In the genomic region with DNA sequence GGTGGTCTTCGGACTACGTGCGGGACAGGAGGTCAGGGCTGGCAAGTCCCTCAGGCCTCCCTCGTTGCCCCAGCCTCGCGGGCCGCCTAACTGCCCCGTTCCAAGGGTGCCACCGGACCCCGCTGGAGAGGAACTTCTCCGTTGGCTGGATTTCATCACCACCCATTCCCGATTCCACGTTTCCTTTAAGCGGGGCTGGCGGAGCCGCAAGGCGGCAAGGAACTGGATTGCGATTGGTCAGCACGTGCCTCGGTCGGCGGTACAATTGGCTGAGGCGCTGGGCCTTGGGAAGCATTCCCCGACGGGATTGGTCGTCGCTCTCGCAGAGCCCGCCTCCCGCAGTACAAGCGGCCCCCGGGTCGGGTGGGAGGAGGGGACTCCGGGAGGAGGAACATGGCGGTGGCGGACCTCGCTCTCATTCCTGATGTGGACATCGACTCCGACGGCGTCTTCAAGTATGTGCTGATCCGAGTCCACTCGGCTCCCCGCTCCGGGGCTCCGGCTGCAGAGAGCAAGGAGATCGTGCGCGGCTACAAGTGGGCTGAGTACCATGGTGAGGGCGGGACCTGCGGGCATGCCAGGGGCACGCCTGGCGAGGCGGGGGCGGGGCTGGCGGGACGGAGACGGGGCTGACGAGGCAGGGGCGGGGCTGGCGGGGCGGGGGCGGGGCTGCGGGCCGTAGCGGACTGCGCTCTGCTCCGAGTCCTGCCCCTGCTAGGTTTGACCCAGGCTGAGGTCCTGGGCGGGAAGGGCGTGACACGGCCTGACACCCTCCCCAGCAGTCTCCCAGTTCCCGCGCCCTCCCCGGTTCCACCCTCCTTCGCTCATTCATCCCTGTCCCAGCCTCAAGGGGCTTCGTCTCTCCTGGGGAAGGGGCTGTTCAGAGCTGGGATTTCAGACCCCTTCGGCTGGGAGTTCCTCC, we compare ENCODE assay signal across 1 cellular context.
TF ChIP-seq lines count a peak whose summit lies in the region.

PHPT1 (plus strand) TSS at position 372 of the 922 bp plus-strand sequence; CDS start at position 394, 22 bp downstream.

TF ChIP-seq in HepG2, 621 proteins besides CTCF, POLR2A, EP300 and RAD21 (continued from another document and continues in another):
- TF ChIP-seq ZNF772 (CRISPR knock-in tag; IDR thresholded peaks at IDR 0.05) (peak; percentile 13), ZBTB39 (CRISPR knock-in tag; IDR thresholded peaks at IDR 0.05) (no peak), NONO (IDR thresholded peaks at IDR 0.05) (no peak), NONO (CRISPR knock-in tag; conservative IDR thresholded peaks at IDR 0.05) (peak; percentile 94), ZBTB7A (CRISPR knock-in tag; IDR thresholded peaks at IDR 0.05) (no peak), CENPT (CRISPR knock-in tag; IDR thresholded peaks at IDR 0.05; ENCODE audit: low read depth) (no peak), ZNF883 (CRISPR knock-in tag; IDR thresholded peaks at IDR 0.05; ENCODE audit: not compliant biosample characterization) (peak; percentile 85), ZNF138 (CRISPR knock-in tag; IDR thresholded peaks at IDR 0.05; ENCODE audit: low read depth) (no peak), ZNF577 (CRISPR knock-in tag; IDR thresholded peaks at IDR 0.05; ENCODE audit: borderline replicate concordance, low read depth) (no peak), GATA4 (IDR thresholded peaks at IDR 0.05; ENCODE audit: borderline replicate concordance, low read depth) (no peak), KLF15 (CRISPR knock-in tag; IDR thresholded peaks at IDR 0.05; ENCODE audit: borderline replicate concordance) (no peak; the same call in 1 of the 2 replicates), ELF1 (CRISPR knock-in tag; IDR thresholded peaks at IDR 0.05) (peak; percentile 67), SMAD3 (CRISPR knock-in tag; IDR thresholded peaks at IDR 0.05) (peak; percentile 70; the same call in 1 of the 2 replicates), ISX (CRISPR knock-in tag; conservative IDR thresholded peaks at IDR 0.05) (no peak), KDM5A (IDR thresholded peaks at IDR 0.05; ENCODE audit: borderline replicate concordance, low read length) (peak; percentile 58; the same call in 1 of the 2 replicates), ZNF251 (CRISPR knock-in tag; IDR thresholded peaks at IDR 0.05) (no peak), PCBP2 (optimal IDR thresholded peaks at IDR 0.05; ENCODE audit: low read depth, low read length, poor library complexity, severe bottlenecking) (no peak), MED8 (CRISPR knock-in tag; IDR thresholded peaks at IDR 0.05; ENCODE audit: insufficient replicate concordance) (peak; percentile 40), MTA3 (CRISPR knock-in tag; IDR thresholded peaks at IDR 0.05) (no peak)
- TF ChIP-seq, protein P1, sequence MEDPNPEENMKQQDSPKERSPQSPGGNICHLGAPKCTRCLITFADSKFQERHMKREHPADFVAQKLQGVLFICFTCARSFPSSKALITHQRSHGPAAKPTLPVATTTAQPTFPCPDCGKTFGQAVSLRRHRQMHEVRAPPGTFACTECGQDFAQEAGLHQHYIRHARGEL (CRISPR knock-in tag; IDR thresholded peaks at IDR 0.05), result no peak
- TF ChIP-seq, protein P2, sequence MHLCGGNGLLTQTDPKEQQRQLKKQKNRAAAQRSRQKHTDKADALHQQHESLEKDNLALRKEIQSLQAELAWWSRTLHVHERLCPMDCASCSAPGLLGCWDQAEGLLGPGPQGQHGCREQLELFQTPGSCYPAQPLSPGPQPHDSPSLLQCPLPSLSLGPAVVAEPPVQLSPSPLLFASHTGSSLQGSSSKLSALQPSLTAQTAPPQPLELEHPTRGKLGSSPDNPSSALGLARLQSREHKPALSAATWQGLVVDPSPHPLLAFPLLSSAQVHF (CRISPR knock-in tag; IDR thresholded peaks at IDR 0.05), result no peak; the same call in 1 of the 2 replicates
- TF ChIP-seq, protein P3, sequence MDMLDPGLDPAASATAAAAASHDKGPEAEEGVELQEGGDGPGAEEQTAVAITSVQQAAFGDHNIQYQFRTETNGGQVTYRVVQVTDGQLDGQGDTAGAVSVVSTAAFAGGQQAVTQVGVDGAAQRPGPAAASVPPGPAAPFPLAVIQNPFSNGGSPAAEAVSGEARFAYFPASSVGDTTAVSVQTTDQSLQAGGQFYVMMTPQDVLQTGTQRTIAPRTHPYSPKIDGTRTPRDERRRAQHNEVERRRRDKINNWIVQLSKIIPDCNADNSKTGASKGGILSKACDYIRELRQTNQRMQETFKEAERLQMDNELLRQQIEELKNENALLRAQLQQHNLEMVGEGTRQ (IDR thresholded peaks at IDR 0.05; ENCODE audit: low read depth, low read length), result peak; percentile 55; the same call in 1 of the 2 replicates
- TF ChIP-seq, protein P3 (CRISPR knock-in tag; IDR thresholded peaks at IDR 0.05; ENCODE audit: borderline replicate concordance), result peak; percentile 72
- TF ChIP-seq, protein P4, sequence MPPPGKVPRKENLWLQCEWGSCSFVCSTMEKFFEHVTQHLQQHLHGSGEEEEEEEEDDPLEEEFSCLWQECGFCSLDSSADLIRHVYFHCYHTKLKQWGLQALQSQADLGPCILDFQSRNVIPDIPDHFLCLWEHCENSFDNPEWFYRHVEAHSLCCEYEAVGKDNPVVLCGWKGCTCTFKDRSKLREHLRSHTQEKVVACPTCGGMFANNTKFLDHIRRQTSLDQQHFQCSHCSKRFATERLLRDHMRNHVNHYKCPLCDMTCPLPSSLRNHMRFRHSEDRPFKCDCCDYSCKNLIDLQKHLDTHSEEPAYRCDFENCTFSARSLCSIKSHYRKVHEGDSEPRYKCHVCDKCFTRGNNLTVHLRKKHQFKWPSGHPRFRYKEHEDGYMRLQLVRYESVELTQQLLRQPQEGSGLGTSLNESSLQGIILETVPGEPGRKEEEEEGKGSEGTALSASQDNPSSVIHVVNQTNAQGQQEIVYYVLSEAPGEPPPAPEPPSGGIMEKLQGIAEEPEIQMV (CRISPR knock-in tag; IDR thresholded peaks at IDR 0.05; ENCODE audit: low read depth), result peak; percentile 83; the same call in 1 of the 2 replicates
- TF ChIP-seq, protein P5, sequence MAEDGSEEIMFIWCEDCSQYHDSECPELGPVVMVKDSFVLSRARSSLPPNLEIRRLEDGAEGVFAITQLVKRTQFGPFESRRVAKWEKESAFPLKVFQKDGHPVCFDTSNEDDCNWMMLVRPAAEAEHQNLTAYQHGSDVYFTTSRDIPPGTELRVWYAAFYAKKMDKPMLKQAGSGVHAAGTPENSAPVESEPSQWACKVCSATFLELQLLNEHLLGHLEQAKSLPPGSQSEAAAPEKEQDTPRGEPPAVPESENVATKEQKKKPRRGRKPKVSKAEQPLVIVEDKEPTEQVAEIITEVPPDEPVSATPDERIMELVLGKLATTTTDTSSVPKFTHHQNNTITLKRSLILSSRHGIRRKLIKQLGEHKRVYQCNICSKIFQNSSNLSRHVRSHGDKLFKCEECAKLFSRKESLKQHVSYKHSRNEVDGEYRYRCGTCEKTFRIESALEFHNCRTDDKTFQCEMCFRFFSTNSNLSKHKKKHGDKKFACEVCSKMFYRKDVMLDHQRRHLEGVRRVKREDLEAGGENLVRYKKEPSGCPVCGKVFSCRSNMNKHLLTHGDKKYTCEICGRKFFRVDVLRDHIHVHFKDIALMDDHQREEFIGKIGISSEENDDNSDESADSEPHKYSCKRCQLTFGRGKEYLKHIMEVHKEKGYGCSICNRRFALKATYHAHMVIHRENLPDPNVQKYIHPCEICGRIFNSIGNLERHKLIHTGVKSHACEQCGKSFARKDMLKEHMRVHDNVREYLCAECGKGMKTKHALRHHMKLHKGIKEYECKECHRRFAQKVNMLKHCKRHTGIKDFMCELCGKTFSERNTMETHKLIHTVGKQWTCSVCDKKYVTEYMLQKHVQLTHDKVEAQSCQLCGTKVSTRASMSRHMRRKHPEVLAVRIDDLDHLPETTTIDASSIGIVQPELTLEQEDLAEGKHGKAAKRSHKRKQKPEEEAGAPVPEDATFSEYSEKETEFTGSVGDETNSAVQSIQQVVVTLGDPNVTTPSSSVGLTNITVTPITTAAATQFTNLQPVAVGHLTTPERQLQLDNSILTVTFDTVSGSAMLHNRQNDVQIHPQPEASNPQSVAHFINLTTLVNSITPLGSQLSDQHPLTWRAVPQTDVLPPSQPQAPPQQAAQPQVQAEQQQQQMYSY (CRISPR knock-in tag; IDR thresholded peaks at IDR 0.05), result peak; percentile 92
- TF ChIP-seq, protein P6, sequence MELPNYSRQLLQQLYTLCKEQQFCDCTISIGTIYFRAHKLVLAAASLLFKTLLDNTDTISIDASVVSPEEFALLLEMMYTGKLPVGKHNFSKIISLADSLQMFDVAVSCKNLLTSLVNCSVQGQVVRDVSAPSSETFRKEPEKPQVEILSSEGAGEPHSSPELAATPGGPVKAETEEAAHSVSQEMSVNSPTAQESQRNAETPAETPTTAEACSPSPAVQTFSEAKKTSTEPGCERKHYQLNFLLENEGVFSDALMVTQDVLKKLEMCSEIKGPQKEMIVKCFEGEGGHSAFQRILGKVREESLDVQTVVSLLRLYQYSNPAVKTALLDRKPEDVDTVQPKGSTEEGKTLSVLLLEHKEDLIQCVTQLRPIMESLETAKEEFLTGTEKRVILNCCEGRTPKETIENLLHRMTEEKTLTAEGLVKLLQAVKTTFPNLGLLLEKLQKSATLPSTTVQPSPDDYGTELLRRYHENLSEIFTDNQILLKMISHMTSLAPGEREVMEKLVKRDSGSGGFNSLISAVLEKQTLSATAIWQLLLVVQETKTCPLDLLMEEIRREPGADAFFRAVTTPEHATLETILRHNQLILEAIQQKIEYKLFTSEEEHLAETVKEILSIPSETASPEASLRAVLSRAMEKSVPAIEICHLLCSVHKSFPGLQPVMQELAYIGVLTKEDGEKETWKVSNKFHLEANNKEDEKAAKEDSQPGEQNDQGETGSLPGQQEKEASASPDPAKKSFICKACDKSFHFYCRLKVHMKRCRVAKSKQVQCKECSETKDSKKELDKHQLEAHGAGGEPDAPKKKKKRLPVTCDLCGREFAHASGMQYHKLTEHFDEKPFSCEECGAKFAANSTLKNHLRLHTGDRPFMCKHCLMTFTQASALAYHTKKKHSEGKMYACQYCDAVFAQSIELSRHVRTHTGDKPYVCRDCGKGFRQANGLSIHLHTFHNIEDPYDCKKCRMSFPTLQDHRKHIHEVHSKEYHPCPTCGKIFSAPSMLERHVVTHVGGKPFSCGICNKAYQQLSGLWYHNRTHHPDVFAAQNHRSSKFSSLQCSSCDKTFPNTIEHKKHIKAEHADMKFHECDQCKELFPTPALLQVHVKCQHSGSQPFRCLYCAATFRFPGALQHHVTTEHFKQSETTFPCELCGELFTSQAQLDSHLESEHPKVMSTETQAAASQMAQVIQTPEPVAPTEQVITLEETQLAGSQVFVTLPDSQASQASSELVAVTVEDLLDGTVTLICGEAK (IDR thresholded peaks at IDR 0.05), result no peak
- TF ChIP-seq, protein P6 (CRISPR knock-in tag; IDR thresholded peaks at IDR 0.05), result 0 out of 2 replicates have a peak, but pooled peaks have one; percentile 33
- TF ChIP-seq, protein P7, sequence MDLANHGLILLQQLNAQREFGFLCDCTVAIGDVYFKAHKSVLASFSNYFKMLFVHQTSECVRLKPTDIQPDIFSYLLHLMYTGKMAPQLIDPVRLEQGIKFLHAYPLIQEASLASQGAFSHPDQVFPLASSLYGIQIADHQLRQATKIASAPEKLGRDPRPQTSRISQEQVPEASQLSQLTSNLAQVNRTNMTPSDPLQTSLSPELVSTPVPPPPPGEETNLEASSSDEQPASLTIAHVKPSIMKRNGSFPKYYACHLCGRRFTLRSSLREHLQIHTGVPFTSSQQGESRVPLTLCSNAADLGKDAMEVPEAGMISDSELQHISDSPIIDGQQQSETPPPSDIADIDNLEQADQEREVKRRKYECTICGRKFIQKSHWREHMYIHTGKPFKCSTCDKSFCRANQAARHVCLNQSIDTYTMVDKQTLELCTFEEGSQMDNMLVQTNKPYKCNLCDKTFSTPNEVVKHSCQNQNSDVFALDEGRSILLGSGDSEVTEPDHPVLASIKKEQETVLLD (CRISPR knock-in tag; IDR thresholded peaks at IDR 0.05; ENCODE audit: low read depth), result peak; percentile 69
